In genomic region chr9:8855046-8855445, GRCh38 we compare ENCODE assay signal across 9 cellular contexts.
DNase-seq lines count a peak whose midpoint lies in the region; ATAC-seq and TF ChIP-seq lines count a peak whose summit lies in the region.
"Had no signal": no experiment of that assay in that cellular context is flagged by ENCODE, and none has a peak within 500 bp of the region (broad histone marks: within the 10 kb centered on the region; RNA-seq: fewer than 3 reads in every experiment).

No MANE protein-coding gene starts in this region.

- in situ Hi-C loops in brain microvascular endothelial cell (cut with HindIII; ENCODE audit: low pct_ligation_motif_present, low sequenced_read_pairs), result no loop called here

- no peaks in the 10 kb centered on the region for H3K36me3 ChIP-seq in brain microvascular endothelial cell (replicated peaks)
- H3K36me3 ChIP-seq in effector memory CD4-positive, alpha-beta T cell (ENCODE audit: control insufficient read depth, insufficient read depth, low read length), result no peaks in the 10 kb centered on the region

- TF ChIP-seq CTCF in C4-2B (conservative IDR thresholded peaks at IDR 0.05), result peak; percentile 41
- peak; percentile 67 for TF ChIP-seq CTCF in brain microvascular endothelial cell (IDR thresholded peaks at IDR 0.05; ENCODE audit: low read depth, low read length, missing control alignments)

- DNase-seq in NCI-H1694 (lab: John Stamatoyannopoulos, UW) (peak; percentile 28), brain microvascular endothelial cell (no peak), left kidney (ENCODE audit: low read depth, low spot score) (peak; percentile 71), SKM-1 treated with dmso at 0.1 percent for 144 hours (lab: John Stamatoyannopoulos, UW; ENCODE audit: unreplicated experiment) (no peak)
- no peak for DNase-seq in effector memory CD4-positive, alpha-beta T cell
- no peak for DNase-seq in stimulated activated CD4-positive, alpha-beta T cell treated with anti-CD3 and anti-CD28 coated beads, Interleukin-2, amount 100 ng/mL, for 24 hours
- DNase-seq: MV-4-11 had no signal

- peaks cover 5% of the 10 kb centered on the region for H3K4me1 ChIP-seq in effector memory CD4-positive, alpha-beta T cell (ENCODE audit: control insufficient read depth, insufficient read depth, low read length, poor library complexity, severe bottlenecking)

- H3K27ac ChIP-seq in C4-2B, result no peak overlapping the region
- no peak overlapping the region for H3K27ac ChIP-seq in brain microvascular endothelial cell
- no peak overlapping the region for H3K27ac ChIP-seq in effector memory CD4-positive, alpha-beta T cell (ENCODE audit: insufficient read depth, low read length, poor library complexity, severe bottlenecking)

- no peak for ATAC-seq in HG02763 (IDR thresholded peaks at IDR 0.05; ENCODE audit: unreplicated experiment)

- no peaks in the 10 kb centered on the region for H3K9me3 ChIP-seq in effector memory CD4-positive, alpha-beta T cell (ENCODE audit: control insufficient read depth, low read length)

- H3K4me3 ChIP-seq in brain microvascular endothelial cell (ENCODE audit: low read depth, low read length), result no peak overlapping the region
- H3K4me3 ChIP-seq in effector memory CD4-positive, alpha-beta T cell (ENCODE audit: insufficient read depth, low read depth, low read length, poor library complexity, severe bottlenecking), result no peak overlapping the region

- peaks cover 2% of the 10 kb centered on the region for H3K27me3 ChIP-seq in brain microvascular endothelial cell (replicated peaks)
- peaks cover 7% of the 10 kb centered on the region for H3K27me3 ChIP-seq in effector memory CD4-positive, alpha-beta T cell (replicated peaks; ENCODE audit: control insufficient read depth, insufficient read depth, low read length, poor library complexity, severe bottlenecking)

Comparison
In these comparisons a context has a peak if more than half of its experiments do, and no peak if none do; other contexts are left out.
1. DNase-seq: peak in NCI-H1694 (single experiment) and left kidney (single experiment); none in brain microvascular endothelial cell (single experiment), effector memory CD4-positive, alpha-beta T cell (0 of 3), SKM-1 treated with dmso at 0.1 percent for 144 hours (single experiment) and stimulated activated CD4-positive, alpha-beta T cell treated with anti-CD3 and anti-CD28 coated beads, Interleukin-2, amount 100 ng/mL, for 24 hours (0 of 2).